In the genomic region with DNA sequence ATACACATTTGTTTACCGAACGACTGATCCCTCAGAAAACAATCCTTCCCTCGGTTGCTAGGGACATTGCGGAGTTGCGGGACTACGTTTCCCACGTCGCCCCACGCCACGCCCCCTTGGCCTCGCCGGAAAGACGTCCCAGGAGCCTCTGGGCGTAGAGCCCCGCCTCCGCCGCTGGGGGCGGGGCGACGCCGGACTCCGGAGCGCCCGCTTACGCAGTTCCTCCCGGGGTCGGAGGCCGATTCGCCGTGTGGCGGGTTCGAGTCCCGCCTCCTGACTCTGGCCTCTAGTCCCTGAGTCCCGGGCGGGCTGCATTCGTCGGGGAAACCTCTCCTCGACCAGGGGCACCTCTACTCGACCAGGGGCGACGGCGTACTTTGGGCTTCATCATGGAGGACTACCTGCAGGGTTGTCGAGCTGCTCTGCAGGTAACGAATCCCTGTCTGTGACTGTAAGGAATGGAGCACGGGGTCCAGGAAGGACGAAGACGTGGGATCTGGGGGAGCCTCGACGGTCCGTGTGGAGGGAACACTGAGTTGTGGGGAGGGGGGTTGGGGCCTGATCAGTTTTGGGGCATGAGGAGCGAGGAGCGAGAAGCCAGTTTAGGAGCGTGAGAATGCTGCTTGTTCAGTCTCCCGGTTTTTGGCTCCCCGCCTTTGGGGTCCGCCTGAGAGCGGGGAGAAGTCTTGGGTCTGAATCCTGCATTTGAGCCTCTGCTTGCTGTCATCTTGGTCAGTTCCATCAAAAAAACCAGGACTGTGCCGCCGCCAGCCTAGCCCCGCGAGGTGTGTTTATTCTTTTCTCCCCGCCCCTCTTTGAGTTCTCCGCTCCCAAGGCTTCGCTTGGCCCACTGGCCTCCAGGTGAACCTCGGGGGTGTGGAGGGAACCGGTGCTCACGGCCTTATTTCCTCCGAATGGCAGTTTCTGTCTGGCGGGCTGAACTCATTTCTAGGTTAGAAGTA, we compare ENCODE assay signal across 8 cellular contexts. TPM values are rescaled to one million over a fixed set of nuclear protein-coding genes. Genes with fewer than 3 reads are reported as not detected.
DNase-seq lines count a peak whose midpoint lies in the region; ATAC-seq, FAIRE-seq and TF ChIP-seq lines count a peak whose summit lies in the region.

A gene with protein sequence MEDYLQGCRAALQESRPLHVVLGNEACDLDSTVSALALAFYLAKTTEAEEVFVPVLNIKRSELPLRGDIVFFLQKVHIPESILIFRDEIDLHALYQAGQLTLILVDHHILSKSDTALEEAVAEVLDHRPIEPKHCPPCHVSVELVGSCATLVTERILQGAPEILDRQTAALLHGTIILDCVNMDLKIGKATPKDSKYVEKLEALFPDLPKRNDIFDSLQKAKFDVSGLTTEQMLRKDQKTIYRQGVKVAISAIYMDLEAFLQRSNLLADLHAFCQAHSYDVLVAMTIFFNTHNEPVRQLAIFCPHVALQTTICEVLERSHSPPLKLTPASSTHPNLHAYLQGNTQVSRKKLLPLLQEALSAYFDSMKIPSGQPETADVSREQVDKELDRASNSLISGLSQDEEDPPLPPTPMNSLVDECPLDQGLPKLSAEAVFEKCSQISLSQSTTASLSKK (plus strand): TSS at position 206 of the 962 bp plus-strand sequence. CDS start 184 bp downstream, at position 390.

- peak within 1 kb of the TSS; percentile 70 to 71 for H3K4me3 ChIP-seq in ascending aorta
- H3K4me3 ChIP-seq in right cardiac atrium (ENCODE audit: low read length): peak within 1 kb of the TSS; percentile 87

- H3K27ac ChIP-seq in ascending aorta (peak within 1 kb of the TSS; percentile 85 to 87), right cardiac atrium (ENCODE audit: low read length) (peak within 1 kb of the TSS; percentile 97)

- intact Hi-C loops in ascending aorta (cut with DNase I) (loop anchor here (1.0 to 10.0 kb wide), 5 partner anchors 31 to 314 kb away; a partner anchor contains a TSS), right cardiac atrium (cut with DNase I) (loop anchor here in 1 of 4 donors (10.0 kb wide), 1 partner anchor 46 kb away; a partner anchor contains a TSS)

- H3K4me1 ChIP-seq in ascending aorta: peaks cover 11 to 46% of the 10 kb centered on the region in 2 donors
- H3K4me1 ChIP-seq in right cardiac atrium (ENCODE audit: control insufficient read depth, insufficient read depth, low read length): peaks cover 5% of the 10 kb centered on the region

- H3K36me3 ChIP-seq in ascending aorta: no peaks in the 10 kb centered on the region

- TF ChIP-seq CTCF in GM12873 (IDR thresholded peaks at IDR 0.05; ENCODE audit: insufficient read depth, low read depth, low read length, missing control alignments): peak; percentile 4
- no peak for TF ChIP-seq CTCF in ascending aorta (IDR thresholded peaks at IDR 0.05)

- no peaks in the 10 kb centered on the region for H3K27me3 ChIP-seq in ascending aorta
- no peaks in the 10 kb centered on the region for H3K27me3 ChIP-seq in right cardiac atrium (ENCODE audit: control insufficient read depth, insufficient read depth)

- H3K9me3 ChIP-seq in ascending aorta (no peaks in the 10 kb centered on the region), right cardiac atrium (ENCODE audit: control insufficient read depth, low read length) (no peaks in the 10 kb centered on the region)

- ATAC-seq in HG02885 (IDR thresholded peaks at IDR 0.05; ENCODE audit: poor library complexity, unreplicated experiment) (peak; percentile 88), right cardiac atrium (peak; percentile 93)

- DNase-seq in NCI-H2029 treated with DMSO at 0.1 percent for 48 hours (lab: John Stamatoyannopoulos, UW): peak; percentile 78
- DNase-seq in T-helper 22 cell (ENCODE audit: low read depth): peak; percentile 96
- peak; percentile 84 to 97 for DNase-seq in ascending aorta (ENCODE audit: low spot score in 2 of 2)
- peak; percentile 98 to 99 (median 99) for DNase-seq in right cardiac atrium
- peak; percentile 95 for DNase-seq in pulmonary artery endothelial cell (ENCODE audit: low read depth, low spot score)
- DNase-seq in urothelium cell line (ENCODE audit: low spot score): peak; percentile 99

- no peak for FAIRE-seq in urothelium cell line (lab: Jason Lieb, UNC)

- WGBS in right cardiac atrium: under 1% methylated on average over 69 of the region's 69 CpGs

RNA-seq across cellular contexts. Expression of the gene that starts here (rescaled TPM):
- total RNA-seq in ascending aorta: 36.5 TPM
- total RNA-seq in right cardiac atrium: 10 to 100 TPM; 45.8 to 66.0 (median 49.8) TPM
- 39.3 TPM for polyA plus RNA-seq in right cardiac atrium
- 4.1 and 7.7 TPM in 2 replicates for total RNA-seq in pulmonary artery endothelial cell

Comparison
In these comparisons a context has a peak if more than half of its experiments do, and no peak if none do; other contexts are left out.
1. Peak in every context shown above with its lines: DNase-seq, ATAC-seq, H3K4me3 ChIP-seq and H3K27ac ChIP-seq.